ENCODE assay signal across 17 cellular contexts in genomic region chr3:169597083-169597609, GRCh38.
DNase-seq lines count a peak whose midpoint lies in the region; ATAC-seq and TF ChIP-seq lines count a peak whose summit lies in the region.
"Had no signal": no experiment of that assay in that cellular context is flagged by ENCODE, and none has a peak within 500 bp of the region (broad histone marks: within the 10 kb centered on the region; RNA-seq: fewer than 3 reads in every experiment).

No MANE protein-coding gene starts in this region.

- peak; percentile 68 for ATAC-seq in Right ventricle myocardium inferior
- ATAC-seq in heart right ventricle: peak in 6 of 8 donors; percentile 41 to 72 (median 55)
- ATAC-seq in left colon: peak; percentile 37
- ATAC-seq: GM23338 had no signal

- DNase-seq in Right ventricle myocardium inferior (ENCODE audit: missing footprints) (no peak), right atrium auricular region (ENCODE audit: low spot score) (no peak), heart right ventricle (no peak), left colon (no peak), testis (peak; percentile 19), caudate nucleus (lab: John Stamatoyannopoulos, UW) (no peak), NCI-H1105 (lab: John Stamatoyannopoulos, UW) (no peak)
- no peak for DNase-seq in stimulated activated CD4-positive, alpha-beta T cell treated with anti-CD3 and anti-CD28 coated beads, Interleukin-4, amount 100 ng/mL, for 1 hour
- DNase-seq: 8988T; CD4-positive, alpha-beta memory T cell; DMS153; DMS79; GDM1; HCEC 1CT had no signal

- no peaks in the 10 kb centered on the region for H3K36me3 ChIP-seq in right atrium auricular region
- H3K36me3 ChIP-seq in heart right ventricle: no peaks in the 10 kb centered on the region
- H3K36me3 ChIP-seq in testis (ENCODE audit: low read depth, missing control alignments): no peaks in the 10 kb centered on the region
- H3K36me3 ChIP-seq: BLaER1 had no signal

- no peak for TF ChIP-seq POLR2A in testis (IDR thresholded peaks at IDR 0.05)

- H3K4me3 ChIP-seq in right atrium auricular region (no peak overlapping the region), heart right ventricle (no peak overlapping the region), testis (no peak overlapping the region)
- H3K4me3 ChIP-seq: BLaER1, GM23338 had no signal

- 50 to 62% methylated on average over 4 of the region's 4 CpGs for WGBS in heart right ventricle, 2 donors
- WGBS in testis, 2 donors: 61 to 77% methylated on average over 4 of the region's 4 CpGs

- H3K4me1 ChIP-seq in right atrium auricular region (no peaks in the 10 kb centered on the region), heart right ventricle (peaks cover 0 to 18% (median 10%) of the 10 kb centered on the region in 9 donors), testis (no peaks in the 10 kb centered on the region)

- TF ChIP-seq CTCF in right atrium auricular region (IDR thresholded peaks at IDR 0.05) (no peak), heart right ventricle (IDR thresholded peaks at IDR 0.05) (no peak), testis (IDR thresholded peaks at IDR 0.05) (no peak)

- intact Hi-C loops in Right ventricle myocardium inferior (cut with DNase I) (no loop called here), heart right ventricle (cut with DNase I) (no loop called here), left colon (cut with DNase I, micrococcal nuclease) (no loop called here), testis (cut with DNase I; ENCODE audit: low total_unique reads) (no loop called here)

- H3K9me3 ChIP-seq in right atrium auricular region (no peaks in the 10 kb centered on the region), heart right ventricle (no peaks in the 10 kb centered on the region), testis (no peaks in the 10 kb centered on the region)
- H3K9me3 ChIP-seq: BLaER1 had no signal

- H3K27me3 ChIP-seq in right atrium auricular region (no peaks in the 10 kb centered on the region), heart right ventricle (no peaks in the 10 kb centered on the region), testis (no peaks in the 10 kb centered on the region)
- H3K27me3 ChIP-seq: BLaER1 had no signal

- H3K27ac ChIP-seq in right atrium auricular region (peak overlapping the region in 1 of 2 donors; percentile 25), heart right ventricle (peak overlapping the region in 4 of 10 donors; percentile 4 to 66 (median 24)), testis (no peak overlapping the region), caudate nucleus (ENCODE audit: low read depth, low read length) (no peak overlapping the region)
- H3K27ac ChIP-seq: BLaER1, HL-60 had no signal
